In genomic region chr1:228372183-228373003, GRCh38 we compare ENCODE assay signal across 1 cellular context.
A peak's percentile ranks its signal among the peaks of the same experiment; 100 is the strongest.
TF ChIP-seq lines count a peak whose summit lies in the region.

No MANE protein-coding gene starts in this region.

TF ChIP-seq in K562, 482 proteins besides CTCF, POLR2A, EP300 and RAD21 (continued from another document and continues in another):
- no peak for TF ChIP-seq RBBP5 (IDR thresholded peaks at IDR 0.05; ENCODE audit: borderline replicate concordance, insufficient read depth, low read length, poor library complexity, severe bottlenecking)
- no peak for TF ChIP-seq POU5F1 (IDR thresholded peaks at IDR 0.05; ENCODE audit: borderline replicate concordance, low read depth, low read length, partially characterized antibody)
- no peak for TF ChIP-seq ZNF398 (CRISPR knock-in tag; IDR thresholded peaks at IDR 0.05)
- TF ChIP-seq HMG20A (CRISPR knock-in tag; conservative IDR thresholded peaks at IDR 0.05): no peak
- no peak for TF ChIP-seq GATA2 (CRISPR knock-in tag; IDR thresholded peaks at IDR 0.05)
- TF ChIP-seq ZNF511 (CRISPR knock-in tag; IDR thresholded peaks at IDR 0.05): 0 out of 2 replicates have a peak, but pooled peaks have one; percentile 43
- TF ChIP-seq CEBPZ (IDR thresholded peaks at IDR 0.05; ENCODE audit: borderline replicate concordance, low read depth, low read length): no peak
- TF ChIP-seq ZNF561 (CRISPR knock-in tag; conservative IDR thresholded peaks at IDR 0.05): no peak
- TF ChIP-seq ZNF24 (IDR thresholded peaks at IDR 0.05): no peak
- TF ChIP-seq ZFP1 (CRISPR knock-in tag; IDR thresholded peaks at IDR 0.05): no peak
- TF ChIP-seq SNAPC5 (CRISPR knock-in tag; IDR thresholded peaks at IDR 0.05): no peak
- no peak for TF ChIP-seq ZNF274 (IDR thresholded peaks at IDR 0.05; ENCODE audit: borderline replicate concordance, low read depth, low read length)
- TF ChIP-seq MTA2 (IDR thresholded peaks at IDR 0.05; ENCODE audit: low read depth): no peak
- TF ChIP-seq HNRNPL (IDR thresholded peaks at IDR 0.05; ENCODE audit: low read depth, low read length): no peak
- peak; percentile 86 for TF ChIP-seq ZEB2 (IDR thresholded peaks at IDR 0.05)
- TF ChIP-seq ZNF311 (CRISPR knock-in tag; IDR thresholded peaks at IDR 0.05): no peak
- TF ChIP-seq RAD51 (IDR thresholded peaks at IDR 0.05; ENCODE audit: borderline replicate concordance, low read depth): peak; percentile 65; the same call in 1 of the 2 replicates
- no peak for TF ChIP-seq SPI1 (IDR thresholded peaks at IDR 0.05; ENCODE audit: borderline replicate concordance, low read depth, low read length)
- TF ChIP-seq MECOM (CRISPR knock-in tag; IDR thresholded peaks at IDR 0.05): no peak
- TF ChIP-seq FUS (optimal IDR thresholded peaks at IDR 0.05; ENCODE audit: low read depth, low read length): no peak
- TF ChIP-seq ZNF717 (CRISPR knock-in tag; IDR thresholded peaks at IDR 0.05): no peak
- TF ChIP-seq ZNF174 (CRISPR knock-in tag; IDR thresholded peaks at IDR 0.05): no peak
- no peak for TF ChIP-seq HOMEZ (CRISPR knock-in tag; IDR thresholded peaks at IDR 0.05)
- TF ChIP-seq BCL6 (CRISPR knock-in tag; IDR thresholded peaks at IDR 0.05): no peak
- TF ChIP-seq DNMT1 (IDR thresholded peaks at IDR 0.05): no peak
- TF ChIP-seq ARID3B (CRISPR knock-in tag; IDR thresholded peaks at IDR 0.05; ENCODE audit: borderline replicate concordance): no peak
- TF ChIP-seq HOXB6 (CRISPR knock-in tag; IDR thresholded peaks at IDR 0.05; ENCODE audit: borderline replicate concordance): no peak
- TF ChIP-seq USF2 (CRISPR knock-in tag; IDR thresholded peaks at IDR 0.05): peak; percentile 79
- no peak for TF ChIP-seq CREB3L1 (IDR thresholded peaks at IDR 0.05; ENCODE audit: borderline replicate concordance, low read depth)
- TF ChIP-seq NONO (IDR thresholded peaks at IDR 0.05; ENCODE audit: low read depth in 2 of 2, low read length in 1 of 2): 0 out of 4 replicates have a peak, but pooled peaks of 1 of the 2 experiments have one; percentile 23
- no peak for TF ChIP-seq NFRKB (IDR thresholded peaks at IDR 0.05; ENCODE audit: low read depth)
- no peak for TF ChIP-seq EZH2 (IDR thresholded peaks at IDR 0.05; ENCODE audit: borderline replicate concordance, low read depth, low read length)
- TF ChIP-seq PHTF2 (CRISPR knock-in tag; IDR thresholded peaks at IDR 0.05): no peak
- no peak; the same call in 1 of the 2 replicates for TF ChIP-seq ZNF668 (CRISPR knock-in tag; IDR thresholded peaks at IDR 0.05)
- peak; percentile 52 for TF ChIP-seq L3MBTL2 (IDR thresholded peaks at IDR 0.05)
- TF ChIP-seq PBX2 (CRISPR knock-in tag; IDR thresholded peaks at IDR 0.05; ENCODE audit: low read depth): no peak
- no peak for TF ChIP-seq PBX2 (tag; conservative IDR thresholded peaks at IDR 0.05; ENCODE audit: low read depth)
- TF ChIP-seq HDAC6 (IDR thresholded peaks at IDR 0.05; ENCODE audit: low read depth, low read length): no peak
- TF ChIP-seq TFE3 (CRISPR knock-in tag; IDR thresholded peaks at IDR 0.05): no peak
- no peak for TF ChIP-seq NFIX (CRISPR knock-in tag; IDR thresholded peaks at IDR 0.05; ENCODE audit: low read depth)
- no peak for TF ChIP-seq KLF6 (CRISPR knock-in tag; IDR thresholded peaks at IDR 0.05; ENCODE audit: borderline replicate concordance)
- no peak for TF ChIP-seq IRF2 (CRISPR knock-in tag; IDR thresholded peaks at IDR 0.05)
- no peak for TF ChIP-seq PRMT5 (CRISPR knock-in tag; IDR thresholded peaks at IDR 0.05)
- TF ChIP-seq ZC3H4 (CRISPR knock-in tag; IDR thresholded peaks at IDR 0.05; ENCODE audit: borderline replicate concordance): no peak
- TF ChIP-seq TRIM25 (IDR thresholded peaks at IDR 0.05; ENCODE audit: borderline replicate concordance): no peak
- TF ChIP-seq SLC30A9 (CRISPR knock-in tag; IDR thresholded peaks at IDR 0.05): no peak
- TF ChIP-seq TARDBP (IDR thresholded peaks at IDR 0.05): no peak
- no peak for TF ChIP-seq NUFIP1 (IDR thresholded peaks at IDR 0.05; ENCODE audit: partially characterized antibody)
- no peak for TF ChIP-seq TAF9B (IDR thresholded peaks at IDR 0.05; ENCODE audit: partially characterized antibody)
